In genomic region chr6:162889303-162889702, GRCh38 we compare ENCODE assay signal across 28 cellular contexts.
"Had no signal": no experiment of that assay in that cellular context is flagged by ENCODE, and none has a peak within 500 bp of the region (broad histone marks: within the 10 kb centered on the region; RNA-seq: fewer than 3 reads in every experiment).

No MANE protein-coding gene starts in this region.

- FAIRE-seq: endothelial cell of umbilical vein, frontal cortex had no signal

- ATAC-seq: activated CD4-positive, CD25-positive, alpha-beta regulatory T cell treated with anti-CD3 and anti-CD28 coated beads, Interleukin-2, amount 50 U/mL, for 24 hours; activated CD8-positive, alpha-beta T cell treated with anti-CD3 and anti-CD28 coated beads for 36 hours; activated naive CD4-positive, alpha-beta T cell treated with anti-CD3 and anti-CD28 coated beads, Interleukin-2, amount 50 U/mL, for 72 hours; activated T-cell treated with anti-CD3 and anti-CD28 coated beads, Interleukin-2, amount 50 U/mL, for 4 hours; activated T-helper 17 cell treated with anti-CD3 and anti-CD28 coated beads, Interleukin-2, amount 50 U/mL, for 72 hours; T-helper 17 cell had no signal

- DNase-seq: activated B cell treated with CpG ODN at 0.5 μM for 24 hours; activated CD4-positive, alpha-beta T cell treated with anti-CD3 and anti-CD28 coated beads for 48 hours; activated CD4-positive, alpha-beta T cell treated with anti-CD3 and anti-CD28 coated beads, Interleukin-2, amount 50 U/mL, for 1 hour; activated CD4-positive, alpha-beta T cell treated with anti-CD3 and anti-CD28 coated beads, Interleukin-2, amount 50 U/mL, for 48 hours; activated CD8-positive, alpha-beta memory T cell treated with anti-CD3 and anti-CD28 coated beads for 24 hours; activated CD8-positive, alpha-beta T cell treated with anti-CD3 and anti-CD28 coated beads for 36 hours; activated effector memory CD4-positive, alpha-beta T cell treated with Interleukin-2 at 50 U/mL for 16 hours; activated naive CD4-positive, alpha-beta T cell treated with anti-CD3 and anti-CD28 coated beads, Interleukin-2, amount 10 ng/mL, durations not matched to agents 7 days and 5 days; activated naive CD8-positive, alpha-beta T cell treated with anti-CD3 and anti-CD28 coated beads, Interleukin-2, amount 10 ng/mL, durations not matched to agents 7 days and 5 days; activated T-cell treated with anti-CD3 and anti-CD28 coated beads, Interleukin-2, amount 50 U/mL, for 4 hours; central memory CD4-positive, alpha-beta T cell; cerebellar nuclear complex; dorsolateral prefrontal cortex; effector memory CD4-positive, alpha-beta T cell; head of caudate nucleus; T-helper 1 cell; T-helper 17 cell; T1000; WERI-Rb-1 had no signal

- H3K4me3 ChIP-seq: ascending aorta, breast epithelium, cardiac muscle cell, coronary artery, dorsolateral prefrontal cortex had no signal
